ENCODE assay signal across 15 cellular contexts in the genomic region with DNA sequence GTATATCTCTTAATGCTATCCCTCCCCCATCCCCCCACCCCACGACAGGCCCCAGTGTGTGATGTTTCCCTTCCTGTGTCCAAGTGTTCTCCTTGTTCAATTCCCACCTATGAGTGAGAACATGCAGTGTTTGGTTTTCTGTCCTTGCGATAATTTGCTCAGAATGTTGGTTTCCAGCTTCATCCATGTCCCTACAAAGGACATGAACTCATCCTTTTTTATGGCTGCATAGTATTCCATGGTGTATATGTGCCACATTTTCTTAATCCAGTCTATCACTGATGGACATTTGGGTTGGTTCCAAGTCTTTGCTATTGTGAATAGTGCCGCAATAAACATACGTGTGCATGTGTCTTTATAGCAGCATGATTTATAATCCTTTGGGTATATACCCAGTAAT. TPM values are rescaled to one million over a fixed set of nuclear protein-coding genes. Genes with fewer than 3 reads are reported as not detected.
"Had no signal": no experiment of that assay in that cellular context is flagged by ENCODE, and none has a peak within 500 bp of the region (broad histone marks: within the 10 kb centered on the region; RNA-seq: fewer than 3 reads in every experiment).

No MANE protein-coding gene starts in this region.

RNA-seq across cellular contexts. Expression of a gene that starts 41.7 kb away (rescaled TPM):
- total RNA-seq: activated B cell treated with CpG ODN at 0.5 μM for 24 hours; activated CD4-positive, alpha-beta memory T cell treated with anti-CD3 and anti-CD28 coated beads for 36 hours; activated CD4-positive, alpha-beta memory T cell treated with anti-CD3 and anti-CD28 coated beads, Interleukin-2, amount 10 ng/mL, durations not matched to agents 7 days and 5 days; activated CD4-positive, alpha-beta T cell treated with anti-CD3 and anti-CD28 coated beads for 36 hours; activated CD4-positive, alpha-beta T cell treated with anti-CD3 and anti-CD28 coated beads, Interleukin-2, amount 10 ng/mL, durations not matched to agents 24 days and 14 days; activated CD4-positive, alpha-beta T cell treated with anti-CD3 and anti-CD28 coated beads, Interleukin-2, amount 10 ng/mL, durations not matched to agents 7 days and 5 days; activated CD8-positive, alpha-beta memory T cell treated with anti-CD3 and anti-CD28 coated beads for 36 hours; activated CD8-positive, alpha-beta memory T cell treated with anti-CD3 and anti-CD28 coated beads, Interleukin-2, amount 10 ng/mL, durations not matched to agents 7 days and 5 days; activated CD8-positive, alpha-beta T cell treated with anti-CD3 and anti-CD28 coated beads for 36 hours; activated CD8-positive, alpha-beta T cell treated with anti-CD3 and anti-CD28 coated beads, Interleukin-2, amount 10 ng/mL, durations not matched to agents 7 days and 5 days; T-cell; T-helper 1 cell treated with Interleukin-12 subunit alpha and Interleukin-12 subunit beta and Interleukin-4 antibody, amounts not matched to agents 30 ng/mL and 1 ng/mL, for 36 hours; T-helper 17 cell; T-helper 2 cell treated with Interferon-gamma antibody and Interleukin-4, amounts not matched to agents 100 ng/mL and 5 ng/mL, for 36 hours; WTC11 had no signal
